11 cellular contexts compared by ENCODE assay signal in genomic region chr20:50982372-50982771, GRCh38. TPM values are rescaled to one million over a fixed set of nuclear protein-coding genes. Genes with fewer than 3 reads are reported as not detected.
A peak's percentile ranks its signal among the peaks of the same experiment; 100 is the strongest.
DNase-seq lines count a peak whose midpoint lies in the region; ATAC-seq, FAIRE-seq and TF ChIP-seq lines count a peak whose summit lies in the region.
"Had no signal": no experiment of that assay in that cellular context is flagged by ENCODE, and none has a peak within 500 bp of the region (broad histone marks: within the 10 kb centered on the region; RNA-seq: fewer than 3 reads in every experiment).

No MANE protein-coding gene starts in this region.

- DNase-seq in ELF-1 (ENCODE audit: low read depth, low spot score) (peak; percentile 47), NCI-H1105 treated with DMSO at 0.1 percent for 48 hours (lab: John Stamatoyannopoulos, UW) (peak; percentile 29), K562 (ENCODE audit: extremely low read depth in 1 of 4, low spot score in 3 of 4) (no peak), mucosa of descending colon (peak; percentile 73 to 78 (median 75)), mucosa of gallbladder (ENCODE audit: low spot score) (no peak)
- DNase-seq: activated CD4-positive, alpha-beta memory T cell treated with anti-CD3 and anti-CD28 coated beads, Interleukin-2, amount 10 ng/mL, durations not matched to agents 7 days and 5 days; NCI-H82 had no signal

- 0% methylated on average over 4 of the region's 4 CpGs for WGBS in K562 (ENCODE audit: insufficient coverage, low coverage, missing lambda C conversion rate)

- TF ChIP-seq RAD21 in K562 (CRISPR knock-in tag; conservative IDR thresholded peaks at IDR 0.05 in 1 of 2, IDR thresholded peaks at IDR 0.05 in 1 of 2), result no peak

- TF ChIP-seq POLR2A in K562 (conservative IDR thresholded peaks at IDR 0.05), result no peak

- TF ChIP-seq CTCF in K562 (IDR thresholded peaks at IDR 0.05 in 2 of 3, conservative IDR thresholded peaks at IDR 0.05 in 1 of 3; ENCODE audit: insufficient read depth in 2 of 3, low read depth in 1 of 3, low read length in 3 of 3), result no peak
- TF ChIP-seq CTCF in mucosa of descending colon (IDR thresholded peaks at IDR 0.05), result no peak

- no peak overlapping the region for H3K4me3 ChIP-seq in K562
- no peak overlapping the region for H3K4me3 ChIP-seq in mucosa of descending colon

- peak; percentile 53; the same call in 1 of the 3 replicates for ATAC-seq in K562
- ATAC-seq in mucosa of descending colon, result peak; percentile 90
- no peak for ATAC-seq in GM21529 (IDR thresholded peaks at IDR 0.05; ENCODE audit: unreplicated experiment)
- ATAC-seq in HG02763 (IDR thresholded peaks at IDR 0.05; ENCODE audit: unreplicated experiment), result no peak
- ATAC-seq in HG03108 (IDR thresholded peaks at IDR 0.05; ENCODE audit: unreplicated experiment), result no peak
- ATAC-seq: natural killer cell treated with Interleukin-12 subunit alpha and Interleukin-12 subunit beta and Interleukin-15 and Interleukin-18, amount 100 ng/mL, for 72 hours had no signal

- H3K4me1 ChIP-seq in K562 (replicated peaks in 1 of 2; ENCODE audit: control insufficient read depth in 2 of 2, insufficient read depth in 2 of 2, low read length in 2 of 2), result peaks cover 0 to 9% of the 10 kb centered on the region in 2 experiments; a peak in 3 of 5 replicates
- H3K4me1 ChIP-seq in mucosa of descending colon (ENCODE audit: low read depth), result peaks cover 6% of the 10 kb centered on the region

- no peak overlapping the region for H2AFZ ChIP-seq in K562 (ENCODE audit: low read depth, low read length)

- no TSS peak for BruUV-seq in K562 (replicated peaks; lab: Mats Ljungman, UMichigan)

- no peak for FAIRE-seq in K562 (lab: Jason Lieb, UNC)

- H3K27me3 ChIP-seq in K562 (ENCODE audit: control insufficient read depth in 2 of 2, insufficient read depth in 2 of 2, low read length in 2 of 2), result peaks cover 13 to 36% of the 10 kb centered on the region in 2 experiments; a peak in 4 of 5 replicates

- no peaks in the 10 kb centered on the region; the same call in 1 of the 2 replicates for H4K20me1 ChIP-seq in K562 (replicated peaks; ENCODE audit: control insufficient read depth, insufficient read depth, low read length)

- TF ChIP-seq EP300 in K562 (IDR thresholded peaks at IDR 0.05; ENCODE audit: low read length), result no peak

- H3K4me2 ChIP-seq in K562 (ENCODE audit: insufficient read depth, low read length), result no peak overlapping the region

- H3K9ac ChIP-seq in K562 (ENCODE audit: insufficient read depth in 1 of 2, low read depth in 2 of 2, low read length in 2 of 2), result no peak overlapping the region

- POLR2A ChIA-PET in K562 (lab: Yijun Ruan, JAX), result interaction anchor here (0.5 to 1.2 kb wide), 4 partner anchors 114 to 335 kb away, joined by 3 to 4 read pairs (median 4); no protein-coding TSS in a partner anchor

- in situ Hi-C loops in K562 (cut with MboI), result loop anchor here (25.0 kb wide), 1 partner anchor 1105 kb away; no protein-coding TSS in a partner anchor

- H3K9me3 ChIP-seq in K562 (replicated peaks; ENCODE audit: control insufficient read depth, insufficient read depth, low read depth, low read length), result no peaks in the 10 kb centered on the region
- no peaks in the 10 kb centered on the region for H3K9me3 ChIP-seq in mucosa of descending colon

- H3K9me1 ChIP-seq in K562 (ENCODE audit: control insufficient read depth, insufficient read depth, low read length), result no peaks in the 10 kb centered on the region

- intact Hi-C loops in K562 (cut with micrococcal nuclease), result loop anchor here (5.0 to 10.0 kb wide), 2 partner anchors 190 to 642 kb away; no protein-coding TSS in a partner anchor
- intact Hi-C loops in mucosa of descending colon (cut with DNase I, micrococcal nuclease), result no loop called here

- no peak overlapping the region for H3K27ac ChIP-seq in K562 (ENCODE audit: extremely low read depth, low read depth, low read length)

- no peaks in the 10 kb centered on the region for H3K36me3 ChIP-seq in K562 (ENCODE audit: control insufficient read depth, insufficient read depth, low read length)
- H3K36me3 ChIP-seq in mucosa of descending colon (ENCODE audit: low read depth), result no peaks in the 10 kb centered on the region

- no peaks in the 10 kb centered on the region for H3K79me2 ChIP-seq in K562 (ENCODE audit: control insufficient read depth, insufficient read depth, low read length)

- CTCF ChIA-PET in K562 (lab: Yijun Ruan, JAX; ENCODE audit: low intra/inter-chr PET ratio), result no interaction called here

RNA-seq across cellular contexts. Expression of gene MOCS3, which starts 23.8 kb away (rescaled TPM):
- 5.6 and 8.5 TPM in 2 replicates for total RNA-seq in K562 (2011; cell fraction: chromatin; rRNA removed; ENCODE audit: low replicate concordance)
- 13.2 and 15.8 TPM in 2 replicates for total RNA-seq in K562 (2011; cell fraction: nucleolus; rRNA removed)
- total RNA-seq in K562 (2011; cell fraction: nucleoplasm; rRNA removed), result 10.8 and 11.0 TPM in 2 replicates
- total RNA-seq in K562 (2014; rRNA removed) (5.1 and 6.5 TPM in 2 replicates), K562 (2014; rRNA removed; fragmentation: Illumina TruSeq; extraction: Trizol) (4.4 TPM in 2 replicates), K562 (2015; rRNA removed; fragmentation: Illumina TruSeq; extraction: Trizol) (4.6 and 4.7 TPM in 2 replicates), K562 (2021) (5.6 and 6.2 TPM in 2 replicates), mucosa of descending colon (1 to 10 TPM; 4.0 to 4.4 (median 4.4) TPM), mucosa of gallbladder (5.2 TPM)
- polyA plus RNA-seq in K562 (2011; rRNA removed) (2.6 and 2.9 TPM in 2 replicates), K562 (2014; fragmentation: Illumina TruSeq; extraction: Trizol) (2.8 and 3.3 TPM in 2 replicates), K562 (2014; fragmentation: Nextera tagmentation; extraction: Ambion mirVana) (1 to 10 TPM in 1 of 2 experiments, under 1 TPM in 1; 0.70 to 1.0 TPM), K562 (2014; rRNA removed) (2.9 and 3.1 TPM in 2 replicates)
- 3.1 and 8.1 TPM in 2 replicates for polyA plus RNA-seq in K562 (2011; cell fraction: cytosol; rRNA removed)
- polyA plus RNA-seq in K562 (2011; cell fraction: nucleus; rRNA removed), result 1.6 and 2.1 TPM in 2 replicates
- 2.8 and 4.0 TPM in 2 replicates for polyA plus RNA-seq in K562 (2012)
- 5.1 and 6.5 TPM in 2 replicates for polyA minus RNA-seq in K562 (2011; rRNA and poly(A)+ RNA removed)
- 3.4 and 5.0 TPM in 2 replicates for polyA minus RNA-seq in K562 (2011; cell fraction: cytosol; rRNA and poly(A)+ RNA removed)
- 6.1 and 7.7 TPM in 2 replicates for polyA minus RNA-seq in K562 (2011; cell fraction: nucleus; rRNA and poly(A)+ RNA removed)

RNA-seq across cellular contexts. Expression of gene DPM1, which starts 24.0 kb away (rescaled TPM):
- total RNA-seq in K562 (2011; cell fraction: chromatin; rRNA removed; ENCODE audit: low replicate concordance), result 27.3 and 28.7 TPM in 2 replicates
- 26.3 and 26.7 TPM in 2 replicates for total RNA-seq in K562 (2011; cell fraction: nucleolus; rRNA removed)
- 21.8 and 29.6 TPM in 2 replicates for total RNA-seq in K562 (2011; cell fraction: nucleoplasm; rRNA removed)
- total RNA-seq in K562 (2014; rRNA removed), result 83.7 and 105 TPM in 2 replicates
- 163 and 167 TPM in 2 replicates for total RNA-seq in K562 (2014; rRNA removed; fragmentation: Illumina TruSeq; extraction: Trizol)
- total RNA-seq in K562 (2015; rRNA removed; fragmentation: Illumina TruSeq; extraction: Trizol), result 123 and 133 TPM in 2 replicates
- total RNA-seq in K562 (2021), result 75.2 and 81.4 TPM in 2 replicates
- 70.3 and 109 TPM in 2 replicates for polyA plus RNA-seq in K562 (2011; rRNA removed)
- polyA plus RNA-seq in K562 (2011; cell fraction: cytosol; rRNA removed), result 27.3 and 58.0 TPM in 2 replicates
- 23.6 and 46.5 TPM in 2 replicates for polyA plus RNA-seq in K562 (2011; cell fraction: nucleus; rRNA removed)
- 60.2 and 99.7 TPM in 2 replicates for polyA plus RNA-seq in K562 (2012)
- polyA plus RNA-seq in K562 (2014; fragmentation: Illumina TruSeq; extraction: Trizol), result 131 and 153 TPM in 2 replicates
- 100 to 1,000 TPM; 185 to 190 TPM for polyA plus RNA-seq in K562 (2014; fragmentation: Nextera tagmentation; extraction: Ambion mirVana)
- polyA plus RNA-seq in K562 (2014; rRNA removed), result 163 and 186 TPM in 2 replicates
- polyA minus RNA-seq in K562 (2011; rRNA and poly(A)+ RNA removed), result 43.3 and 44.4 TPM in 2 replicates
- polyA minus RNA-seq in K562 (2011; cell fraction: cytosol; rRNA and poly(A)+ RNA removed), result 27.7 and 46.1 TPM in 2 replicates
- 19.8 and 20.9 TPM in 2 replicates for polyA minus RNA-seq in K562 (2011; cell fraction: nucleus; rRNA and poly(A)+ RNA removed)
- 10 to 100 TPM; 30.9 to 39.5 (median 32.9) TPM for total RNA-seq in mucosa of descending colon
- 31.7 TPM for total RNA-seq in mucosa of gallbladder

RNA-seq across cellular contexts. Expression of gene KCNG1, which starts 40.5 kb away (rescaled TPM):
- 0.21 and 0.25 TPM in 2 replicates for total RNA-seq in K562 (2011; cell fraction: chromatin; rRNA removed; ENCODE audit: low replicate concordance)
- total RNA-seq in K562 (2011; cell fraction: nucleolus; rRNA removed), result not detected in 2 replicates
- total RNA-seq in K562 (2011; cell fraction: nucleoplasm; rRNA removed), result 0.44 and 0.69 TPM in 2 replicates
- 0.09 and 0.94 TPM in 2 replicates for total RNA-seq in K562 (2014; rRNA removed)
- 0.26 and 0.33 TPM in 2 replicates for total RNA-seq in K562 (2014; rRNA removed; fragmentation: Illumina TruSeq; extraction: Trizol)
- 0.11 and 0.22 TPM in 2 replicates for total RNA-seq in K562 (2015; rRNA removed; fragmentation: Illumina TruSeq; extraction: Trizol)
- total RNA-seq in K562 (2021), result 0.76 and 1.5 TPM in 2 replicates
- not detected in 2 replicates for polyA plus RNA-seq in K562 (2011; rRNA removed)
- 0.03 and 0.12 TPM in 2 replicates for polyA plus RNA-seq in K562 (2011; cell fraction: cytosol; rRNA removed)
- polyA plus RNA-seq in K562 (2011; cell fraction: nucleus; rRNA removed), result 0.11 TPM in 1 of 2 replicates, not detected in the other
- 0.52 and 13.7 TPM in 2 replicates for polyA plus RNA-seq in K562 (2012)
- 0.12 and 0.29 TPM in 2 replicates for polyA plus RNA-seq in K562 (2014; fragmentation: Illumina TruSeq; extraction: Trizol)
- polyA plus RNA-seq in K562 (2014; fragmentation: Nextera tagmentation; extraction: Ambion mirVana), result under 1 TPM in 1 of 2 experiments, not detected in 1; 0.06 TPM
- 1.5 TPM in 2 replicates for polyA plus RNA-seq in K562 (2014; rRNA removed)
- polyA minus RNA-seq in K562 (2011; rRNA and poly(A)+ RNA removed), result not detected in 2 replicates
- not detected in 2 replicates for polyA minus RNA-seq in K562 (2011; cell fraction: cytosol; rRNA and poly(A)+ RNA removed)
- not detected in 2 replicates for polyA minus RNA-seq in K562 (2011; cell fraction: nucleus; rRNA and poly(A)+ RNA removed)
- total RNA-seq in mucosa of descending colon, result 10 to 100 TPM in 1 of 3 donors, 1 to 10 TPM in 2; 6.3 to 16.9 (median 7.2) TPM
- 9.9 TPM for total RNA-seq in mucosa of gallbladder
- total RNA-seq: natural killer cell treated with Interleukin-12 subunit alpha and Interleukin-12 subunit beta and Interleukin-15 and Interleukin-18, amount 100 ng/mL, for 72 hours had no signal

RNA-seq across cellular contexts. Expression of gene ADNP, which starts 51.1 kb away (rescaled TPM):
- total RNA-seq in K562 (2011; cell fraction: chromatin; rRNA removed; ENCODE audit: low replicate concordance), result 37.0 and 96.7 TPM in 2 replicates
- total RNA-seq in K562 (2011; cell fraction: nucleolus; rRNA removed), result 22.0 and 32.6 TPM in 2 replicates
- total RNA-seq in K562 (2011; cell fraction: nucleoplasm; rRNA removed), result 53.4 and 65.7 TPM in 2 replicates
- total RNA-seq in K562 (2014; rRNA removed), result 17.8 and 18.7 TPM in 2 replicates
- total RNA-seq in K562 (2014; rRNA removed; fragmentation: Illumina TruSeq; extraction: Trizol), result 24.5 and 26.1 TPM in 2 replicates
- 20.7 and 25.0 TPM in 2 replicates for total RNA-seq in K562 (2015; rRNA removed; fragmentation: Illumina TruSeq; extraction: Trizol)
- 52.2 and 59.9 TPM in 2 replicates for total RNA-seq in K562 (2021)
- polyA plus RNA-seq in K562 (2011; rRNA removed), result 19.4 and 22.9 TPM in 2 replicates
- polyA plus RNA-seq in K562 (2011; cell fraction: cytosol; rRNA removed), result 8.7 and 15.8 TPM in 2 replicates
- polyA plus RNA-seq in K562 (2011; cell fraction: nucleus; rRNA removed), result 28.0 and 40.0 TPM in 2 replicates
- polyA plus RNA-seq in K562 (2012), result 37.3 and 38.0 TPM in 2 replicates
- polyA plus RNA-seq in K562 (2014; fragmentation: Illumina TruSeq; extraction: Trizol), result 50.7 and 52.0 TPM in 2 replicates
- 10 to 100 TPM; 25.3 to 40.0 TPM for polyA plus RNA-seq in K562 (2014; fragmentation: Nextera tagmentation; extraction: Ambion mirVana)
- polyA plus RNA-seq in K562 (2014; rRNA removed), result 20.9 and 26.0 TPM in 2 replicates
- 60.3 and 74.4 TPM in 2 replicates for polyA minus RNA-seq in K562 (2011; rRNA and poly(A)+ RNA removed)
- 38.7 and 40.3 TPM in 2 replicates for polyA minus RNA-seq in K562 (2011; cell fraction: cytosol; rRNA and poly(A)+ RNA removed)
- polyA minus RNA-seq in K562 (2011; cell fraction: nucleus; rRNA and poly(A)+ RNA removed), result 14.8 and 28.8 TPM in 2 replicates
- 10 to 100 TPM; 51.3 to 68.6 (median 61.4) TPM for total RNA-seq in mucosa of descending colon
- 68.9 TPM for total RNA-seq in mucosa of gallbladder

Comparison
In these comparisons a context has a peak if more than half of its experiments do, and no peak if none do; other contexts are left out.
1. DNase-seq: peak in ELF-1 (single experiment), NCI-H1105 treated with DMSO at 0.1 percent for 48 hours (single experiment) and mucosa of descending colon (3 of 3); none in K562 (0 of 4) and mucosa of gallbladder (single experiment).
2. ATAC-seq: peak in K562 (single experiment) and mucosa of descending colon (single experiment); none in GM21529 (single experiment), HG02763 (single experiment) and HG03108 (single experiment).